Comparison of ENCODE assay signal across 1 cellular context in genomic region chr11:7672276-7672959, GRCh38.
TF ChIP-seq lines count a peak whose summit lies in the region.

No MANE protein-coding gene starts in this region.

TF ChIP-seq in HCT116, 20 proteins besides CTCF, POLR2A, EP300 and RAD21:
- TF ChIP-seq FOSL1 (IDR thresholded peaks at IDR 0.05; ENCODE audit: low read depth) (no peak), ZBTB33 (IDR thresholded peaks at IDR 0.05; ENCODE audit: extremely low read depth, insufficient replicate concordance, low read length) (no peak), SP1 (IDR thresholded peaks at IDR 0.05; ENCODE audit: low read depth) (no peak), REST (IDR thresholded peaks at IDR 0.05; ENCODE audit: low read depth) (no peak), ZNF274 (IDR thresholded peaks at IDR 0.05; ENCODE audit: low read depth, low read length) (no peak), SIN3A (IDR thresholded peaks at IDR 0.05; ENCODE audit: low read depth) (no peak), CEBPB (IDR thresholded peaks at IDR 0.05; ENCODE audit: low read depth) (no peak), JUND (IDR thresholded peaks at IDR 0.05) (no peak)
